In the genomic region with DNA sequence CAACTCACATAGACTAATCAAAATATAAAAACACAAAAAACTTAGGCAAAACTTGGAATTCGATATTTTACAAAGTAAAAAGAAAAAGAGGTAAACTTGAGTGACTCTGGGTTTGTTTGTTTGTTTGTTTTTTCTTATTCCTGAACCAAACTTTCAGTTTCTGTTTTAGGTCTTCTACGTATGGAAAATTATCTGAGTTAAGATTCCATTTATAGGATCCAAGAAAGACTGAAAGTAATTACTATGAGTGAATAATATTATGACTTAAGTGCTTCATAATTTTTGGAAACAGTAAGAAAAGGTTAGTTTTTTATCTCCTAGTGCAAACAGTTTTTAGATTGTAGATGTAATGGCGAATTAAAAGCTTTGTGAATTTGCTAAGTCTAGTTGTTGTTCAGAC, we compare ENCODE assay signal across 2 cellular contexts.
TF ChIP-seq lines count a peak whose summit lies in the region.

No MANE protein-coding gene starts in this region.

TF ChIP-seq in SK-N-SH, 30 proteins besides CTCF, POLR2A, EP300 and RAD21 (continued from another document):
- TF ChIP-seq FOXJ3 (CRISPR knock-in tag; IDR thresholded peaks at IDR 0.05) (no peak), GATA2 (CRISPR knock-in tag; IDR thresholded peaks at IDR 0.05) (no peak), RXRA (IDR thresholded peaks at IDR 0.05; ENCODE audit: borderline replicate concordance, low read depth) (no peak), MXI1 (IDR thresholded peaks at IDR 0.05; ENCODE audit: low read depth, low read length) (no peak), PBX3 (IDR thresholded peaks at IDR 0.05) (no peak), ZBTB33 (IDR thresholded peaks at IDR 0.05; ENCODE audit: borderline replicate concordance, low read depth) (no peak), NFIC (IDR thresholded peaks at IDR 0.05; ENCODE audit: borderline replicate concordance) (no peak), RCOR1 (IDR thresholded peaks at IDR 0.05; ENCODE audit: low read length) (no peak)

TF ChIP-seq in SK-N-SH treated with all-trans-retinoic acid at 6 μM for 48 hours, 23 proteins besides CTCF, POLR2A, EP300 and RAD21 (continued from another document):
- TF ChIP-seq SNAI2 (CRISPR knock-in tag; IDR thresholded peaks at IDR 0.05) = no peak
- TF ChIP-seq ZFP3 (CRISPR knock-in tag; IDR thresholded peaks at IDR 0.05) = no peak
- TF ChIP-seq ZFP30 (CRISPR knock-in tag; IDR thresholded peaks at IDR 0.05) = no peak
- TF ChIP-seq RARB (CRISPR knock-in tag; IDR thresholded peaks at IDR 0.05) = no peak
- no peak for TF ChIP-seq ZNF565 (CRISPR knock-in tag; conservative IDR thresholded peaks at IDR 0.05; ENCODE audit: low read depth)
- no peak for TF ChIP-seq ISL1 (CRISPR knock-in tag; IDR thresholded peaks at IDR 0.05)
- no peak for TF ChIP-seq ZNF8 (CRISPR knock-in tag; IDR thresholded peaks at IDR 0.05)
